ENCODE assay signal across 1 cellular context in genomic region chr4:182642831-182643230, GRCh38.
A peak's percentile ranks its signal among the peaks of the same experiment; 100 is the strongest.
TF ChIP-seq lines count a peak whose summit lies in the region.

No MANE protein-coding gene starts in this region.

TF ChIP-seq in HEK293, 187 proteins besides CTCF, POLR2A, EP300 and RAD21 (continued from another document):
- TF ChIP-seq GLI2 (tag by site-specific recombination; IDR thresholded peaks at IDR 0.05; ENCODE audit: borderline replicate concordance, low read depth) (peak; percentile 40; the same call in 1 of the 2 replicates), ZNF571 (tag by site-specific recombination; IDR thresholded peaks at IDR 0.05) (no peak), ZNF2 (tag by site-specific recombination; IDR thresholded peaks at IDR 0.05) (no peak), ZNF211 (tag by site-specific recombination; IDR thresholded peaks at IDR 0.05; ENCODE audit: low read depth) (no peak), ZNF155 (tag by site-specific recombination; IDR thresholded peaks at IDR 0.05) (no peak), ZBTB8A (tag by site-specific recombination; IDR thresholded peaks at IDR 0.05) (no peak), ZNF623 (tag by site-specific recombination; IDR thresholded peaks at IDR 0.05) (no peak), FEZF1 (tag by site-specific recombination; IDR thresholded peaks at IDR 0.05) (peak; percentile 50; the same call in 1 of the 2 replicates), ZNF488 (tag by site-specific recombination; IDR thresholded peaks at IDR 0.05) (0 out of 2 replicates have a peak, but pooled peaks have one; percentile 23), ZNF366 (tag by site-specific recombination; conservative IDR thresholded peaks at IDR 0.05) (no peak), ZBTB17 (tag by site-specific recombination; IDR thresholded peaks at IDR 0.05) (no peak), ZNF843 (tag by site-specific recombination; IDR thresholded peaks at IDR 0.05) (peak; percentile 52; the same call in 1 of the 2 replicates), ZIC2 (tag by site-specific recombination; IDR thresholded peaks at IDR 0.05) (peak; percentile 76), IKZF3 (tag by site-specific recombination; IDR thresholded peaks at IDR 0.05) (peak; percentile 56; the same call in 1 of the 2 replicates)
